In genomic region chr1:113783254-113784103, GRCh38 we compare ENCODE assay signal across 8 cellular contexts. TPM values are rescaled to one million over a fixed set of nuclear protein-coding genes. Genes with fewer than 3 reads are reported as not detected.
A peak's percentile ranks its signal among the peaks of the same experiment; 100 is the strongest.
DNase-seq lines count a peak whose midpoint lies in the region; ATAC-seq and TF ChIP-seq lines count a peak whose summit lies in the region.

No MANE protein-coding gene starts in this region.

- H3K27ac ChIP-seq in fibroblast of lung (ENCODE audit: insufficient read depth, low read length) (no peak overlapping the region), smooth muscle cell (ENCODE audit: low read depth) (peak overlapping the region; percentile 42)

- peaks cover 2% of the 10 kb centered on the region for H3K4me1 ChIP-seq in fibroblast of lung (ENCODE audit: control insufficient read depth, extremely low read depth, insufficient read depth, low read length)
- peaks cover 17% of the 10 kb centered on the region for H3K4me1 ChIP-seq in smooth muscle cell (ENCODE audit: low read depth)

- no peaks in the 10 kb centered on the region for H3F3A ChIP-seq in smooth muscle cell (ENCODE audit: low read depth)

- ATAC-seq in GM21390 (IDR thresholded peaks at IDR 0.05; ENCODE audit: unreplicated experiment) (peak; percentile 73), HG03575 (IDR thresholded peaks at IDR 0.05; ENCODE audit: extremely low read depth, insufficient number of reproducible peaks, low FRiP score, unreplicated experiment) (peak; percentile 23), WTC11 (no peak)

- H3K36me3 ChIP-seq in fibroblast of lung (ENCODE audit: control insufficient read depth, insufficient read depth, low read length) (no peaks in the 10 kb centered on the region), smooth muscle cell (ENCODE audit: low read depth) (no peaks in the 10 kb centered on the region)

- H4K20me1 ChIP-seq in fibroblast of lung (ENCODE audit: control insufficient read depth, extremely low read depth, insufficient read depth, low read length), result no peaks in the 10 kb centered on the region
- H4K20me1 ChIP-seq in smooth muscle cell (ENCODE audit: low read depth), result peaks cover 93% of the 10 kb centered on the region

- peaks cover 21% of the 10 kb centered on the region for H3K4me1 Mint-ChIP-seq in WTC11
- H3K4me1 Mint-ChIP-seq in nephron progenitor cell, result peaks cover 17% of the 10 kb centered on the region

- H2AFZ ChIP-seq in fibroblast of lung (ENCODE audit: low read length) (no peak overlapping the region), smooth muscle cell (ENCODE audit: low read depth) (no peak overlapping the region)

- H3K9me3 ChIP-seq in fibroblast of lung (ENCODE audit: control insufficient read depth, insufficient read depth, low read depth, low read length), result no peaks in the 10 kb centered on the region
- H3K9me3 ChIP-seq in smooth muscle cell (replicated peaks; ENCODE audit: low read depth), result no peaks in the 10 kb centered on the region

- 94% methylated on average over 4 of the region's 4 CpGs for WGBS in smooth muscle cell (ENCODE audit: low lambda C conversion rate)

- peaks cover 4% of the 10 kb centered on the region for H3K9me3 Mint-ChIP-seq in WTC11
- peaks cover 3% of the 10 kb centered on the region for H3K9me3 Mint-ChIP-seq in nephron progenitor cell

- H3K79me2 ChIP-seq in fibroblast of lung (ENCODE audit: control insufficient read depth, insufficient read depth, low read length) (peaks cover 22% of the 10 kb centered on the region), smooth muscle cell (ENCODE audit: low read depth) (peaks cover 93% of the 10 kb centered on the region)

- H3K27me3 Mint-ChIP-seq in WTC11 (ENCODE audit: low read depth) (no peaks in the 10 kb centered on the region), nephron progenitor cell (ENCODE audit: low read depth, poor library complexity) (no peaks in the 10 kb centered on the region)

- CTCF ChIA-PET in WTC11 (lab: Charles Lee), result no interaction called here

- H3K9ac ChIP-seq in fibroblast of lung (ENCODE audit: insufficient read depth, low read length) (no peak overlapping the region), smooth muscle cell (ENCODE audit: low read depth) (no peak overlapping the region)

- H3K4me2 ChIP-seq in fibroblast of lung (ENCODE audit: extremely low read depth, insufficient read depth, low read length), result peak overlapping the region; percentile 33
- no peak overlapping the region for H3K4me2 ChIP-seq in smooth muscle cell

- H3K27me3 ChIP-seq in fibroblast of lung (ENCODE audit: control insufficient read depth, insufficient read depth, low read length) (no peaks in the 10 kb centered on the region), smooth muscle cell (ENCODE audit: low read depth) (no peaks in the 10 kb centered on the region)

- H3K4me3 Mint-ChIP-seq in WTC11 (no peak overlapping the region), nephron progenitor cell (no peak overlapping the region)

- H3K27ac Mint-ChIP-seq in WTC11 (0 out of 2 replicates have a peak overlapping the region, but pooled peaks have one; percentile 14), nephron progenitor cell (no peak overlapping the region)

- H3K36me3 Mint-ChIP-seq in WTC11 (peaks cover 6% of the 10 kb centered on the region), nephron progenitor cell (ENCODE audit: low read depth) (peaks cover 39% of the 10 kb centered on the region)

- TF ChIP-seq CTCF in WTC11 (IDR thresholded peaks at IDR 0.05), result no peak
- TF ChIP-seq CTCF in fibroblast of lung (conservative IDR thresholded peaks at IDR 0.05 in 1 of 2, IDR thresholded peaks at IDR 0.05 in 1 of 2; ENCODE audit: low read depth in 1 of 2, low read length in 2 of 2), result no peak
- no peak for TF ChIP-seq CTCF in smooth muscle cell (IDR thresholded peaks at IDR 0.05; ENCODE audit: borderline replicate concordance, insufficient read depth, poor library complexity, severe bottlenecking)
- no peak for TF ChIP-seq CTCF in nephron progenitor cell (IDR thresholded peaks at IDR 0.05)

- POLR2A ChIA-PET in WTC11 (lab: Charles Lee), result no interaction called here

- DNase-seq in ELR (ENCODE audit: low read depth) (peak; percentile 18), WTC11 (ENCODE audit: low spot score) (no peak), fibroblast of lung (ENCODE audit: low read depth in 2 of 2) (peak; percentile 62 to 66), smooth muscle cell (lab: John Stamatoyannopoulos, UW; ENCODE audit: unreplicated experiment) (no peak), nephron progenitor cell (no peak), NCI-H2081 treated with DMSO at 0.1 percent for 48 hours (lab: John Stamatoyannopoulos, UW) (no peak)

- H3K4me3 ChIP-seq in fibroblast of lung (replicated peaks in 1 of 4; ENCODE audit: control extremely low read depth in 1 of 4, insufficient read depth in 1 of 4, low read depth in 3 of 4, low read length in 4 of 4) (no peak overlapping the region), smooth muscle cell (no peak overlapping the region)

TF ChIP-seq in WTC11, 78 proteins besides CTCF, POLR2A, EP300 and RAD21 (continues in another document):
- TF ChIP-seq HMGA2 (CRISPR knock-in tag; IDR thresholded peaks at IDR 0.05), result no peak
- TF ChIP-seq NR3C1 (CRISPR knock-in tag; conservative IDR thresholded peaks at IDR 0.05; ENCODE audit: low read depth), result no peak
- TF ChIP-seq PRRX2 (CRISPR knock-in tag; IDR thresholded peaks at IDR 0.05), result no peak
- TF ChIP-seq, protein P1, sequence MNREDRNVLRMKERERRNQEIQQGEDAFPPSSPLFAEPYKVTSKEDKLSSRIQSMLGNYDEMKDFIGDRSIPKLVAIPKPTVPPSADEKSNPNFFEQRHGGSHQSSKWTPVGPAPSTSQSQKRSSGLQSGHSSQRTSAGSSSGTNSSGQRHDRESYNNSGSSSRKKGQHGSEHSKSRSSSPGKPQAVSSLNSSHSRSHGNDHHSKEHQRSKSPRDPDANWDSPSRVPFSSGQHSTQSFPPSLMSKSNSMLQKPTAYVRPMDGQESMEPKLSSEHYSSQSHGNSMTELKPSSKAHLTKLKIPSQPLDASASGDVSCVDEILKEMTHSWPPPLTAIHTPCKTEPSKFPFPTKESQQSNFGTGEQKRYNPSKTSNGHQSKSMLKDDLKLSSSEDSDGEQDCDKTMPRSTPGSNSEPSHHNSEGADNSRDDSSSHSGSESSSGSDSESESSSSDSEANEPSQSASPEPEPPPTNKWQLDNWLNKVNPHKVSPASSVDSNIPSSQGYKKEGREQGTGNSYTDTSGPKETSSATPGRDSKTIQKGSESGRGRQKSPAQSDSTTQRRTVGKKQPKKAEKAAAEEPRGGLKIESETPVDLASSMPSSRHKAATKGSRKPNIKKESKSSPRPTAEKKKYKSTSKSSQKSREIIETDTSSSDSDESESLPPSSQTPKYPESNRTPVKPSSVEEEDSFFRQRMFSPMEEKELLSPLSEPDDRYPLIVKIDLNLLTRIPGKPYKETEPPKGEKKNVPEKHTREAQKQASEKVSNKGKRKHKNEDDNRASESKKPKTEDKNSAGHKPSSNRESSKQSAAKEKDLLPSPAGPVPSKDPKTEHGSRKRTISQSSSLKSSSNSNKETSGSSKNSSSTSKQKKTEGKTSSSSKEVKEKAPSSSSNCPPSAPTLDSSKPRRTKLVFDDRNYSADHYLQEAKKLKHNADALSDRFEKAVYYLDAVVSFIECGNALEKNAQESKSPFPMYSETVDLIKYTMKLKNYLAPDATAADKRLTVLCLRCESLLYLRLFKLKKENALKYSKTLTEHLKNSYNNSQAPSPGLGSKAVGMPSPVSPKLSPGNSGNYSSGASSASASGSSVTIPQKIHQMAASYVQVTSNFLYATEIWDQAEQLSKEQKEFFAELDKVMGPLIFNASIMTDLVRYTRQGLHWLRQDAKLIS (CRISPR knock-in tag; IDR thresholded peaks at IDR 0.05; ENCODE audit: borderline replicate concordance), result no peak
- no peak for TF ChIP-seq TCF7 (CRISPR knock-in tag; IDR thresholded peaks at IDR 0.05; ENCODE audit: low read depth)
- TF ChIP-seq TEAD1 (CRISPR knock-in tag; IDR thresholded peaks at IDR 0.05), result no peak
- no peak for TF ChIP-seq PREB (CRISPR knock-in tag; IDR thresholded peaks at IDR 0.05; ENCODE audit: borderline replicate concordance)

RNA-seq across cellular contexts. Expression of gene PHTF1, which starts 24.2 kb away (rescaled TPM):
- total RNA-seq in WTC11 (2021) (23.9 to 28.7 TPM (median 25.2 TPM) in 3 replicates), fibroblast of lung (33.4 and 36.3 TPM in 2 replicates), smooth muscle cell (25.4 and 34.8 TPM in 2 replicates)
- polyA plus RNA-seq in fibroblast of lung (15.4 and 16.9 TPM in 2 replicates), smooth muscle cell (19.7 and 23.9 TPM in 2 replicates)
- polyA plus RNA-seq in fibroblast of lung (2012), result 18.1 and 20.1 TPM in 2 replicates
- polyA minus RNA-seq in fibroblast of lung (ENCODE audit: low replicate concordance), result 4.7 and 7.0 TPM in 2 replicates

RNA-seq across cellular contexts. Expression of gene RSBN1, which starts 28.8 kb away (rescaled TPM):
- total RNA-seq in WTC11 (2021) (15.5 to 19.3 TPM (median 19.1 TPM) in 3 replicates), fibroblast of lung (8.7 and 9.4 TPM in 2 replicates), smooth muscle cell (18.3 and 22.5 TPM in 2 replicates)
- polyA plus RNA-seq in fibroblast of lung (6.4 and 10.2 TPM in 2 replicates), smooth muscle cell (9.0 and 12.3 TPM in 2 replicates)
- 4.2 and 4.8 TPM in 2 replicates for polyA plus RNA-seq in fibroblast of lung (2012)
- polyA minus RNA-seq in fibroblast of lung (ENCODE audit: low replicate concordance), result 1.4 and 4.0 TPM in 2 replicates

Comparison
In these comparisons a context has a peak if more than half of its experiments do, and no peak if none do; other contexts are left out.
1. DNase-seq: peak in ELR (single experiment) and fibroblast of lung (2 of 2); none in WTC11 (single experiment), smooth muscle cell (single experiment), nephron progenitor cell (single experiment) and NCI-H2081 treated with DMSO at 0.1 percent for 48 hours (single experiment).